ENCODE assay signal across 28 cellular contexts in genomic region chr14:69938751-69939150, GRCh38. TPM values are rescaled to one million over a fixed set of nuclear protein-coding genes. Genes with fewer than 3 reads are reported as not detected.
"Had no signal": no experiment of that assay in that cellular context is flagged by ENCODE, and none has a peak within 500 bp of the region (broad histone marks: within the 10 kb centered on the region; RNA-seq: fewer than 3 reads in every experiment).

No MANE protein-coding gene starts in this region.

- ATAC-seq: naive thymus-derived CD4-positive, alpha-beta T cell; natural killer cell; pancreas; right lobe of liver; stimulated activated effector memory CD8-positive, alpha-beta T cell treated with anti-CD3 and anti-CD28 coated beads, Interleukin-12 subunit alpha, Interleukin-12 subunit beta, amount 100 ng/mL, for 72 hours; stimulated activated naive B cell treated with anti-CD40 and anti-IgM and Interleukin-4, amounts not matched to agents 10 μg/mL and 1 μg/mL and 100 μg/mL, for 72 hours; upper lobe of right lung had no signal

- FAIRE-seq: pancreas, small intestine had no signal

- H3K4me2 ChIP-seq: neural progenitor cell had no signal

- H3K4me1 ChIP-seq: prostate gland, right atrium auricular region, sigmoid colon, tibial artery, upper lobe of right lung, uterus had no signal

- H3K9me3 Mint-ChIP-seq: natural killer cell; nephron; neural progenitor cell; stimulated activated effector memory CD8-positive, alpha-beta T cell treated with anti-CD3 and anti-CD28 coated beads, Interleukin-12 subunit alpha, Interleukin-12 subunit beta, amount 100 ng/mL, for 72 hours; stimulated activated naive B cell treated with anti-CD40 and anti-IgM and Interleukin-4, amounts not matched to agents 10 μg/mL and 1 μg/mL and 100 μg/mL, for 72 hours; stimulated activated naive CD8-positive, alpha-beta T cell treated with anti-CD3 and anti-CD28 coated beads, Interleukin-15, Interleukin-2, amounts not matched to agents 100 ng/mL and 50 ng/mL, for 24 hours; type B pancreatic cell had no signal

- H3K36me3 ChIP-seq: neural progenitor cell, neutrophil, pancreas, prostate gland, right atrium auricular region, right lobe of liver, sigmoid colon, stomach, thoracic aorta, tibial artery, transverse colon, upper lobe of right lung, uterus had no signal

- H3K27ac Mint-ChIP-seq: naive thymus-derived CD4-positive, alpha-beta T cell; natural killer cell; neural progenitor cell; stimulated activated effector memory CD8-positive, alpha-beta T cell treated with anti-CD3 and anti-CD28 coated beads, Interleukin-12 subunit alpha, Interleukin-12 subunit beta, amount 100 ng/mL, for 72 hours; stimulated activated naive B cell treated with anti-CD40 and anti-IgM and Interleukin-4, amounts not matched to agents 10 μg/mL and 1 μg/mL and 100 μg/mL, for 72 hours; stimulated activated naive CD8-positive, alpha-beta T cell treated with anti-CD3 and anti-CD28 coated beads, Interleukin-15, Interleukin-2, amounts not matched to agents 100 ng/mL and 50 ng/mL, for 24 hours; type B pancreatic cell had no signal

- H3K4me3 ChIP-seq: neural progenitor cell, pancreas, prostate gland, right atrium auricular region, right lobe of liver, sigmoid colon, stomach, thoracic aorta, tibial artery, transverse colon, upper lobe of right lung, uterus had no signal

- H2AFZ ChIP-seq: neural progenitor cell had no signal

- DNase-seq: naive thymus-derived CD4-positive, alpha-beta T cell; natural killer cell; nucleus accumbens; pancreas; retina; right lobe of liver; sigmoid colon; small intestine; stimulated activated CD4-positive, alpha-beta T cell treated with anti-CD3 and anti-CD28 coated beads, Interleukin-15, amount 100 ng/mL, for 24 hours; stimulated activated CD4-positive, alpha-beta T cell treated with anti-CD3 and anti-CD28 coated beads, Interleukin-2, amount 100 ng/mL, for 24 hours; stimulated activated CD4-positive, alpha-beta T cell treated with anti-CD3 and anti-CD28 coated beads, Interleukin-2, amount 100 ng/mL, for 48 hours; stimulated activated CD4-positive, alpha-beta T cell treated with anti-CD3 and anti-CD28 coated beads, Interleukin-4, amount 100 ng/mL, for 24 hours; stimulated activated naive B cell treated with anti-CD40 and anti-IgM and Interleukin-4, amounts not matched to agents 10 μg/mL and 1 μg/mL and 100 μg/mL, for 72 hours; stimulated activated naive CD4-positive, alpha-beta T cell treated with Interleukin-2 at 50 U/mL for 16 hours; stomach; tibial artery; transverse colon; upper lobe of right lung; uterus had no signal

- H3K4me3 Mint-ChIP-seq: naive thymus-derived CD4-positive, alpha-beta T cell; natural killer cell; nephron; neural progenitor cell; stimulated activated effector memory CD8-positive, alpha-beta T cell treated with anti-CD3 and anti-CD28 coated beads, Interleukin-12 subunit alpha, Interleukin-12 subunit beta, amount 100 ng/mL, for 72 hours; stimulated activated naive B cell treated with anti-CD40 and anti-IgM and Interleukin-4, amounts not matched to agents 10 μg/mL and 1 μg/mL and 100 μg/mL, for 72 hours; stimulated activated naive CD8-positive, alpha-beta T cell treated with anti-CD3 and anti-CD28 coated beads, Interleukin-15, Interleukin-2, amounts not matched to agents 100 ng/mL and 50 ng/mL, for 24 hours; type B pancreatic cell had no signal

- H3K4me1 Mint-ChIP-seq: naive thymus-derived CD4-positive, alpha-beta T cell; natural killer cell; stimulated activated effector memory CD8-positive, alpha-beta T cell treated with anti-CD3 and anti-CD28 coated beads, Interleukin-12 subunit alpha, Interleukin-12 subunit beta, amount 100 ng/mL, for 72 hours; stimulated activated naive B cell treated with anti-CD40 and anti-IgM and Interleukin-4, amounts not matched to agents 10 μg/mL and 1 μg/mL and 100 μg/mL, for 72 hours had no signal

- H3K27ac ChIP-seq: neural progenitor cell, neutrophil, pancreas, prostate gland, right atrium auricular region, sigmoid colon, thoracic aorta, tibial artery, transverse colon, upper lobe of right lung, uterus had no signal

- H3K9ac ChIP-seq: neural progenitor cell had no signal

- H3K27me3 ChIP-seq: neural progenitor cell, pancreas, right atrium auricular region, right lobe of liver, tibial artery, transverse colon, uterus had no signal

- H3K36me3 Mint-ChIP-seq: naive thymus-derived CD4-positive, alpha-beta T cell; natural killer cell; stimulated activated effector memory CD8-positive, alpha-beta T cell treated with anti-CD3 and anti-CD28 coated beads, Interleukin-12 subunit alpha, Interleukin-12 subunit beta, amount 100 ng/mL, for 72 hours; stimulated activated naive B cell treated with anti-CD40 and anti-IgM and Interleukin-4, amounts not matched to agents 10 μg/mL and 1 μg/mL and 100 μg/mL, for 72 hours; type B pancreatic cell had no signal

- H3K9me3 ChIP-seq: neutrophil, pancreas, prostate gland, right atrium auricular region, right lobe of liver, sigmoid colon, stomach, thoracic aorta, tibial artery, transverse colon, upper lobe of right lung, uterus had no signal

RNA-seq across cellular contexts. Expression of gene SMOC1, which starts 59.5 kb away (rescaled TPM):
- total RNA-seq: natural killer cell had no signal
- polyA plus RNA-seq: naive thymus-derived CD4-positive, alpha-beta T cell had no signal
